18 cellular contexts compared by ENCODE assay signal in genomic region chr20:59193325-59193724, GRCh38. TPM values are rescaled to one million over a fixed set of nuclear protein-coding genes. Genes with fewer than 3 reads are reported as not detected.
DNase-seq lines count a peak whose midpoint lies in the region; ATAC-seq, FAIRE-seq and TF ChIP-seq lines count a peak whose summit lies in the region.
"Had no signal": no experiment of that assay in that cellular context is flagged by ENCODE, and none has a peak within 500 bp of the region (broad histone marks: within the 10 kb centered on the region; RNA-seq: fewer than 3 reads in every experiment).

No MANE protein-coding gene starts in this region.

- DNase-seq in H1 (ENCODE audit: low read depth in 1 of 2, low spot score in 2 of 2) (no peak), neuronal stem cell (ENCODE audit: low spot score) (no peak), erythroblast (lab: John Stamatoyannopoulos, UW) (no peak)
- DNase-seq in CD4-positive, alpha-beta T cell, result no peak
- DNase-seq: ACHN; BE2C; Calu3; CD8-positive, alpha-beta T cell; DMS79 treated with DMSO at 0.1 percent for 48 hours; GF-D8; GOT3; H9 had no signal

- H3K14ac ChIP-seq in H1 (ENCODE audit: insufficient read length) (no peak overlapping the region), neuronal stem cell (ENCODE audit: low read length) (no peak overlapping the region)

- no peak overlapping the region for H3K18ac ChIP-seq in H1 (ENCODE audit: extremely low read depth, low read length)
- H3K18ac ChIP-seq in neuronal stem cell (ENCODE audit: low read length), result no peak overlapping the region

- H4K5ac ChIP-seq in H1 (ENCODE audit: insufficient read length, low read depth, low read length), result no peak overlapping the region

- H3K27ac Mint-ChIP-seq in CD4-positive, alpha-beta T cell, result no peak overlapping the region
- H3K27ac Mint-ChIP-seq: CD14-positive monocyte, H9 had no signal

- intact Hi-C loops in CD4-positive, alpha-beta T cell (cut with DNase I, micrococcal nuclease), result no loop called here

- H4K91ac ChIP-seq in H1 (replicated peaks; ENCODE audit: insufficient read length, low read length) (no peak overlapping the region), neuronal stem cell (ENCODE audit: low read depth, low read length, poor library complexity) (no peak overlapping the region)

- peaks cover 4% of the 10 kb centered on the region for H3K4me1 Mint-ChIP-seq in CD4-positive, alpha-beta T cell (ENCODE audit: low read depth)
- H3K4me1 Mint-ChIP-seq: CD14-positive monocyte, H9 had no signal

- H3K27ac ChIP-seq in BLaER1 (peak overlapping the region; percentile 21; the same call in 1 of the 2 replicates), H1 (ENCODE audit: low read depth, low read length) (no peak overlapping the region), neuronal stem cell (replicated peaks; ENCODE audit: low read length) (no peak overlapping the region)
- H3K27ac ChIP-seq in BLaER1 treated with 17β-estradiol and CSF1 and Interleukin-3, amounts not matched to agents 10 nM and 100 nM, result peak overlapping the region in 1 of 11 experiments; percentile 75; a peak in 3 of 22 replicates
- no peak overlapping the region for H3K27ac ChIP-seq in CD4-positive, alpha-beta T cell (ENCODE audit: low read depth, low read length)

- WGBS in H1 (ENCODE audit: extremely low coverage in 1 of 2, insufficient coverage in 1 of 2, insufficient read length in 1 of 2, insufficient replicate concordance in 2 of 2, low coverage in 1 of 2, low lambda C conversion rate in 2 of 2, missing lambda C conversion rate in 1 of 2), 2 experiments, result 93% methylated on average over 3 of the region's 7 CpGs; no CpG with 5 or more reads in 1 of the 2 experiments
- WGBS in neuronal stem cell (ENCODE audit: extremely low coverage in 2 of 2, insufficient read length in 2 of 2, insufficient replicate concordance in 1 of 2), 2 donors, result no CpG with 5 or more reads among the region's 7 CpGs

- peak overlapping the region; percentile 77; the same call in 1 of the 2 replicates for H4K8ac ChIP-seq in H1 (ENCODE audit: extremely low read depth, insufficient read depth, low read length)
- H4K8ac ChIP-seq in neuronal stem cell (ENCODE audit: low read depth, low read length), result no peak overlapping the region

- H2BK15ac ChIP-seq in H1 (ENCODE audit: low read length) (no peak overlapping the region), neuronal stem cell (ENCODE audit: low read length) (no peak overlapping the region)

- CTCF ChIA-PET in H1 (lab: Charles Lee; ENCODE audit: partially characterized antibody), result interaction anchor here (1.5 kb wide), 1 partner anchor 15 kb away, joined by 5 read pairs; no protein-coding TSS in a partner anchor
- CTCF ChIA-PET in CD4-positive, alpha-beta T cell (lab: Charles Lee), result no interaction called here

- no peak for TF ChIP-seq EP300 in H1 (IDR thresholded peaks at IDR 0.05; ENCODE audit: borderline replicate concordance in 1 of 2, low read depth in 2 of 2, low read length in 2 of 2)

- H2BK120ac ChIP-seq in H1 (replicated peaks; ENCODE audit: low read depth, low read length), result no peak overlapping the region
- H2BK120ac ChIP-seq in neuronal stem cell (ENCODE audit: low read depth, low read length), result no peak overlapping the region

- H3K4me2 ChIP-seq in BLaER1, result peak overlapping the region; percentile 84
- peak overlapping the region in 8 of 11 experiments; percentile 71 to 96 (median 83); a peak in 14 of 22 replicates for H3K4me2 ChIP-seq in BLaER1 treated with 17β-estradiol and CSF1 and Interleukin-3, amounts not matched to agents 10 nM and 100 nM
- H3K4me2 ChIP-seq in H1 (ENCODE audit: insufficient read depth in 1 of 2, low read depth in 2 of 2, low read length in 2 of 2), result no peak overlapping the region
- H3K4me2 ChIP-seq in neuronal stem cell (ENCODE audit: insufficient read depth, low read length, poor library complexity, severe bottlenecking), result no peak overlapping the region

- peaks cover 42% of the 10 kb centered on the region for H3K4me1 ChIP-seq in BLaER1
- peaks cover 5 to 51% (median 33%) of the 10 kb centered on the region in 10 experiments; a peak in 16 of 20 replicates for H3K4me1 ChIP-seq in BLaER1 treated with 17β-estradiol and CSF1 and Interleukin-3, amounts not matched to agents 10 nM and 100 nM
- H3K4me1 ChIP-seq in H1 (replicated peaks in 1 of 4; ENCODE audit: control insufficient read depth in 3 of 4, insufficient read depth in 4 of 4, low read length in 3 of 4), result no peaks in the 10 kb centered on the region
- peaks cover 0 to 1% of the 10 kb centered on the region in 2 donors for H3K4me1 ChIP-seq in neuronal stem cell (ENCODE audit: control insufficient read depth in 2 of 2, insufficient read depth in 1 of 2, low read depth in 1 of 2, low read length in 2 of 2)
- H3K4me1 ChIP-seq: BE2C had no signal

- H2BK5ac ChIP-seq in H1 (ENCODE audit: low read depth, low read length) (no peak overlapping the region), neuronal stem cell (ENCODE audit: low read length) (peak overlapping the region; percentile 10)

- no peaks in the 10 kb centered on the region for H3K36me3 ChIP-seq in BLaER1
- H3K36me3 ChIP-seq in BLaER1 treated with 17β-estradiol and CSF1 and Interleukin-3, amounts not matched to agents 10 nM and 100 nM, result no peaks in the 10 kb centered on the region
- H3K36me3 ChIP-seq in H1 (ENCODE audit: control insufficient read depth in 2 of 4, insufficient read depth in 4 of 4, low read length in 3 of 4), result no peaks in the 10 kb centered on the region
- no peaks in the 10 kb centered on the region for H3K36me3 ChIP-seq in neuronal stem cell (replicated peaks in 1 of 2; ENCODE audit: control insufficient read depth in 2 of 2, insufficient read depth in 2 of 2, low read length in 2 of 2)
- H3K36me3 ChIP-seq: BE2C had no signal

- H2AFZ ChIP-seq in H1 (ENCODE audit: low read length) (no peak overlapping the region), neuronal stem cell (ENCODE audit: low read length) (no peak overlapping the region)

- H3K9ac ChIP-seq in BLaER1 (no peak overlapping the region), H1 (replicated peaks in 1 of 4; ENCODE audit: extremely low read depth in 1 of 4, low read depth in 3 of 4, low read length in 3 of 4) (no peak overlapping the region), neuronal stem cell (ENCODE audit: low read depth, low read length, poor library complexity) (no peak overlapping the region)
- 0 out of 22 replicates have a peak overlapping the region, but pooled peaks of 1 of the 11 experiments have one; percentile 31 for H3K9ac ChIP-seq in BLaER1 treated with 17β-estradiol and CSF1 and Interleukin-3, amounts not matched to agents 10 nM and 100 nM

- no peak overlapping the region for H3K4me3 Mint-ChIP-seq in CD4-positive, alpha-beta T cell
- H3K4me3 Mint-ChIP-seq: CD14-positive monocyte; CD8-positive, alpha-beta T cell; H9 had no signal

- H3K23me2 ChIP-seq in H1 (ENCODE audit: low read depth, low read length), result no peaks in the 10 kb centered on the region

- no peak for TF ChIP-seq RAD21 in H1 (IDR thresholded peaks at IDR 0.05 in 1 of 2, conservative IDR thresholded peaks at IDR 0.05 in 1 of 2; ENCODE audit: low read depth in 2 of 2, low read length in 2 of 2)

- no peak overlapping the region for H2AK5ac ChIP-seq in H1 (ENCODE audit: low read depth, low read length)
- H2AK5ac ChIP-seq in neuronal stem cell (ENCODE audit: low read depth, low read length), result peak overlapping the region; percentile 85

- H3K79me1 ChIP-seq in H1 (ENCODE audit: low read depth, low read length), result no peaks in the 10 kb centered on the region
- peaks cover 2% of the 10 kb centered on the region for H3K79me1 ChIP-seq in neuronal stem cell (ENCODE audit: low read depth, low read length)

- no peak overlapping the region for H3K4ac ChIP-seq in H1 (replicated peaks; ENCODE audit: insufficient read length, low read depth, low read length)
- no peak overlapping the region for H3K4ac ChIP-seq in neuronal stem cell (ENCODE audit: low read length)

- peaks cover 48% of the 10 kb centered on the region for H3K36me3 Mint-ChIP-seq in CD4-positive, alpha-beta T cell (ENCODE audit: low read depth)
- H3K36me3 Mint-ChIP-seq: CD14-positive monocyte had no signal

- no peaks in the 10 kb centered on the region for H3K79me2 ChIP-seq in H1 (ENCODE audit: control insufficient read depth in 1 of 2, insufficient read depth in 2 of 2, low read length in 2 of 2)

- H2BK12ac ChIP-seq in H1 (ENCODE audit: low read depth, low read length), result no peak overlapping the region
- H2BK12ac ChIP-seq in neuronal stem cell (ENCODE audit: low read length), result no peak overlapping the region

- H4K20me1 ChIP-seq in BLaER1 (no peaks in the 10 kb centered on the region), H1 (replicated peaks in 1 of 2; ENCODE audit: control insufficient read depth in 1 of 2, insufficient read depth in 2 of 2, low read length in 2 of 2) (no peaks in the 10 kb centered on the region)
- H4K20me1 ChIP-seq in BLaER1 treated with 17β-estradiol and CSF1 and Interleukin-3, amounts not matched to agents 10 nM and 100 nM, result peaks cover 0 to 9% (median 0%) of the 10 kb centered on the region in 11 experiments; a peak in 1 of 22 replicates

- H3K9me3 ChIP-seq in BLaER1, result no peaks in the 10 kb centered on the region
- H3K9me3 ChIP-seq in BLaER1 treated with 17β-estradiol and CSF1 and Interleukin-3, amounts not matched to agents 10 nM and 100 nM (replicated peaks in 1 of 11), result no peaks in the 10 kb centered on the region; a peak in 1 of 22 replicates
- no peaks in the 10 kb centered on the region for H3K9me3 ChIP-seq in H1 (ENCODE audit: insufficient read depth in 2 of 2, low read depth in 1 of 2, low read length in 1 of 2)
- peaks cover 0 to 1% of the 10 kb centered on the region in 2 donors for H3K9me3 ChIP-seq in neuronal stem cell (replicated peaks in 1 of 2; ENCODE audit: control insufficient read depth in 2 of 2, insufficient read depth in 1 of 2, low read depth in 1 of 2, low read length in 2 of 2)
- no peaks in the 10 kb centered on the region for H3K9me3 ChIP-seq in CD4-positive, alpha-beta T cell (ENCODE audit: control insufficient read depth, low read length)
- H3K9me3 ChIP-seq: BE2C had no signal

- no peak for TF ChIP-seq POLR2A in H1 (IDR thresholded peaks at IDR 0.05; ENCODE audit: control extremely low read depth in 1 of 2, low read depth in 2 of 2, low read length in 2 of 2)
- no peak for TF ChIP-seq POLR2A in erythroblast (IDR thresholded peaks at IDR 0.05; ENCODE audit: low read length)

- H3K23ac ChIP-seq in H1 (ENCODE audit: insufficient read length), result no peak overlapping the region
- H3K23ac ChIP-seq in neuronal stem cell (ENCODE audit: low read depth, low read length, poor library complexity), result peak overlapping the region; percentile 23

- no peak for FAIRE-seq in H1 (lab: Jason Lieb, UNC)
- FAIRE-seq: A204.1 had no signal

- no peak overlapping the region for H2BK20ac ChIP-seq in H1 (ENCODE audit: low read length)

- TF ChIP-seq CTCF in H1 (IDR thresholded peaks at IDR 0.05; ENCODE audit: control extremely low read depth in 1 of 3, insufficient read depth in 1 of 3, low read depth in 1 of 3, low read length in 3 of 3), result no peak
- no peak for TF ChIP-seq CTCF in CD4-positive, alpha-beta T cell (IDR thresholded peaks at IDR 0.05)

- no peak overlapping the region for H3K4me3 ChIP-seq in BLaER1
- no peak overlapping the region for H3K4me3 ChIP-seq in BLaER1 treated with 17β-estradiol and CSF1 and Interleukin-3, amounts not matched to agents 10 nM and 100 nM
- no peak overlapping the region for H3K4me3 ChIP-seq in H1 (ENCODE audit: extremely low read depth in 1 of 4, insufficient read depth in 2 of 4, low read depth in 3 of 4, low read length in 4 of 4)
- H3K4me3 ChIP-seq in neuronal stem cell (ENCODE audit: low read length in 2 of 2), result no peak overlapping the region

- no peak overlapping the region for H3K56ac ChIP-seq in H1 (replicated peaks; ENCODE audit: insufficient read length, low read depth, low read length)

- no peaks in the 10 kb centered on the region for H3K9me3 Mint-ChIP-seq in CD4-positive, alpha-beta T cell
- H3K9me3 Mint-ChIP-seq: CD14-positive monocyte; CD8-positive, alpha-beta T cell; H9 had no signal

- H3K27me3 ChIP-seq in BLaER1 (peaks cover 13% of the 10 kb centered on the region), H1 (replicated peaks in 1 of 4; ENCODE audit: control insufficient read depth in 3 of 4, extremely low read depth in 1 of 4, insufficient read depth in 3 of 4, low read length in 3 of 4) (no peaks in the 10 kb centered on the region), neuronal stem cell (ENCODE audit: control insufficient read depth in 3 of 3, insufficient read depth in 3 of 3, low read depth in 1 of 3, low read length in 3 of 3) (no peaks in the 10 kb centered on the region)
- peaks cover 8 to 19% (median 12%) of the 10 kb centered on the region in 11 experiments; a peak in 18 of 22 replicates for H3K27me3 ChIP-seq in BLaER1 treated with 17β-estradiol and CSF1 and Interleukin-3, amounts not matched to agents 10 nM and 100 nM
- no peaks in the 10 kb centered on the region for H3K27me3 ChIP-seq in CD4-positive, alpha-beta T cell (ENCODE audit: control insufficient read depth, insufficient read depth, low read length)
- H3K27me3 ChIP-seq: BE2C had no signal

- POLR2A ChIA-PET in H1 (lab: Charles Lee; ENCODE audit: partially characterized antibody), result no interaction called here
- POLR2A ChIA-PET in CD4-positive, alpha-beta T cell (lab: Charles Lee), result no interaction called here

- no peak for ATAC-seq in SK-N-SH treated with all-trans-retinoic acid at 6 μM for 48 hours
- ATAC-seq in CD4-positive, alpha-beta T cell (ENCODE audit: poor library complexity), result no peak
- ATAC-seq: CD8-positive, alpha-beta T cell had no signal

- no peaks in the 10 kb centered on the region for H3K27me3 Mint-ChIP-seq in CD4-positive, alpha-beta T cell

RNA-seq across cellular contexts. Expression of gene ZNF831, which starts 29.7 kb away (rescaled TPM):
- total RNA-seq in H1 (2021; fragmentation: NEBNext Ultra II Directional; extraction: Animal tissue kit (Norgen Biotek cat#: 25700)), result not detected in 2 replicates
- under 0.01 TPM in 1 of 2 replicates, not detected in the other for polyA plus RNA-seq in H1 (2011; rRNA removed)
- polyA plus RNA-seq in H1 (2011; cell fraction: cytosol; rRNA removed), result not detected
- not detected for polyA plus RNA-seq in H1 (2011; cell fraction: nucleus; rRNA removed)
- not detected in 4 replicates for polyA plus RNA-seq in H1 (2012, experiment 1 of 2)
- polyA plus RNA-seq in H1 (2012, experiment 2 of 2), result not detected
- polyA plus RNA-seq in H1 (2013, experiment 1 of 2), result under 0.01 TPM
- polyA plus RNA-seq in H1 (2013, experiment 2 of 2), result under 0.01 TPM
- not detected in 2 replicates for polyA minus RNA-seq in H1 (2011; rRNA and poly(A)+ RNA removed)
- polyA minus RNA-seq in H1 (2011; cell fraction: cytosol; rRNA and poly(A)+ RNA removed), result not detected
- polyA minus RNA-seq in H1 (2011; cell fraction: nucleus; rRNA and poly(A)+ RNA removed), result not detected
- not detected for polyA plus RNA-seq in neuronal stem cell (2013, experiment 1 of 2)
- not detected for polyA plus RNA-seq in neuronal stem cell (2013, experiment 2 of 2)
- total RNA-seq in CD4-positive, alpha-beta T cell, result 10 to 100 TPM; 24.9 to 25.9 TPM
- total RNA-seq: Calu3, H9, HT-29 had no signal

Comparison
In these comparisons a context has a peak if more than half of its experiments do, and no peak if none do; other contexts are left out.
1. H3K4me2 ChIP-seq: peak in BLaER1 (single experiment) and BLaER1 treated with 17β-estradiol and CSF1 and Interleukin-3, amounts not matched to agents 10 nM and 100 nM (8 of 11); none in H1 (0 of 2) and neuronal stem cell (single experiment).
2. RNA of gene ZNF831, which starts 29.7 kb away (total RNA-seq): 24.9 to 25.9 TPM in CD4-positive, alpha-beta T cell; not detected in H1; every median in the first group is over 10 times any median in the second.